In the genomic region with DNA sequence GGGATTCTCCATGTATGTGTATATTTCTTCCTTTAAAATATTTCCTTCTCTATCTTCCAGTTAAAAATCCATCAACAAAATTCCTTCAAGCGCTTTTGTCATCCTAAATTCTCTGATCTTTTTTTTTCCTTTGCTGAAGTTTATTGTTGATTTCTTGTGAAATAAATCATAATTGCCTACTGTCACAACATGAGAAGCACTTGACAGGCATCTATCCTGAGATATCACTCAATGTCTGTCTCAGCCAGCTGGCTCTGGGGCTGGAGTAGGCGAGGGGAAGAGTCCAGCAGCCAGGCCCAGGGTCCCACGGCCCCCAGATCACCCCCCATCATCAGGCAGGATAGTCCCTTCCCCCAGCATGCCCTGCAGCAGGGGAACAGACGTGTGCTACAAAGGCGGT, we compare ENCODE assay signal across 16 cellular contexts.
DNase-seq lines count a peak whose midpoint lies in the region; ATAC-seq and TF ChIP-seq lines count a peak whose summit lies in the region.
"Had no signal": no experiment of that assay in that cellular context is flagged by ENCODE, and none has a peak within 500 bp of the region (broad histone marks: within the 10 kb centered on the region; RNA-seq: fewer than 3 reads in every experiment).

No MANE protein-coding gene starts in this region.

- H3K9me3 ChIP-seq in neural cell (ENCODE audit: low read length) (no peaks in the 10 kb centered on the region), upper lobe of right lung (no peaks in the 10 kb centered on the region)
- H3K9me3 ChIP-seq: A549; BLaER1 treated with 17β-estradiol and CSF1 and Interleukin-3, amounts not matched to agents 10 nM and 100 nM; Caco-2 had no signal

- H3K27me3 ChIP-seq in neural cell (ENCODE audit: insufficient read depth, low read depth, low read length) (peaks cover 6% of the 10 kb centered on the region), upper lobe of right lung (no peaks in the 10 kb centered on the region)
- H3K27me3 ChIP-seq: BLaER1 treated with 17β-estradiol and CSF1 and Interleukin-3, amounts not matched to agents 10 nM and 100 nM had no signal

- no peaks in the 10 kb centered on the region for H3F3A ChIP-seq in neural cell (ENCODE audit: insufficient read depth, low read length, poor library complexity, severe bottlenecking)

- H3K36me3 ChIP-seq in neural cell (ENCODE audit: insufficient read depth, low read length) (no peaks in the 10 kb centered on the region), upper lobe of right lung (no peaks in the 10 kb centered on the region)
- H3K36me3 ChIP-seq: BLaER1 treated with 17β-estradiol and CSF1 and Interleukin-3, amounts not matched to agents 10 nM and 100 nM had no signal

- H3K27ac ChIP-seq in neural cell (ENCODE audit: low read length): no peak overlapping the region
- H3K27ac ChIP-seq in upper lobe of right lung: no peak overlapping the region
- H3K27ac ChIP-seq: 22Rv1; A549; BLaER1 treated with 17β-estradiol and CSF1 and Interleukin-3, amounts not matched to agents 10 nM and 100 nM; C4-2B had no signal

- TF ChIP-seq RAD21 in neural cell (conservative IDR thresholded peaks at IDR 0.05): no peak

- ATAC-seq in upper lobe of right lung (no peak), GM19023 (IDR thresholded peaks at IDR 0.05; ENCODE audit: unreplicated experiment) (no peak)
- ATAC-seq: A549; CD8-positive, alpha-beta T cell had no signal

- no peaks in the 10 kb centered on the region for H4K20me1 ChIP-seq in neural cell (ENCODE audit: insufficient read depth)

- CTCF ChIA-PET in HEK293T (lab: Yijun Ruan, JAX): interaction anchor here (0.6 kb wide), 1 partner anchor 19 kb away, joined by 3 read pairs; no protein-coding TSS in a partner anchor

- intact Hi-C loops in upper lobe of right lung (cut with DNase I): no loop called here

- peak; percentile 65 for TF ChIP-seq EP300 in neural cell (conservative IDR thresholded peaks at IDR 0.05; ENCODE audit: poor library complexity, severe bottlenecking)

- H3K9ac ChIP-seq in neural cell (ENCODE audit: low read length): no peak overlapping the region
- H3K9ac ChIP-seq: BLaER1 treated with 17β-estradiol and CSF1 and Interleukin-3, amounts not matched to agents 10 nM and 100 nM had no signal

- DNase-seq in HEK293T (ENCODE audit: extremely low spot score) (no peak), upper lobe of right lung (peak; percentile 8), kidney glomerular epithelial cell (lab: John Stamatoyannopoulos, UW) (no peak)
- DNase-seq: AML-193; Caco-2; Calu3; CD4-positive, alpha-beta T cell; CD8-positive, alpha-beta T cell; DMS79 treated with DMSO at 0.1 percent for 48 hours; GF-D8 had no signal

- no peak overlapping the region for H3K4me2 ChIP-seq in neural cell (ENCODE audit: low read length)
- H3K4me2 ChIP-seq: A549 had no signal

- H2AFZ ChIP-seq in neural cell (ENCODE audit: low read depth, low read length): no peak overlapping the region

- H3K4me3 ChIP-seq in neural cell (ENCODE audit: low read length) (no peak overlapping the region), upper lobe of right lung (no peak overlapping the region)
- H3K4me3 ChIP-seq: A549; BLaER1 treated with 17β-estradiol and CSF1 and Interleukin-3, amounts not matched to agents 10 nM and 100 nM had no signal

- no peaks in the 10 kb centered on the region for H3K4me1 ChIP-seq in upper lobe of right lung
- H3K4me1 ChIP-seq: A549; BLaER1 treated with 17β-estradiol and CSF1 and Interleukin-3, amounts not matched to agents 10 nM and 100 nM; Caco-2 had no signal

- TF ChIP-seq CTCF in neural cell (IDR thresholded peaks at IDR 0.05; ENCODE audit: poor library complexity, severe bottlenecking) (no peak), upper lobe of right lung (IDR thresholded peaks at IDR 0.05) (no peak)

- no peaks in the 10 kb centered on the region for H3K9me2 ChIP-seq in neural cell (ENCODE audit: insufficient read depth, low read length)

- H3K79me2 ChIP-seq in neural cell (replicated peaks; ENCODE audit: insufficient read depth, low read length): no peaks in the 10 kb centered on the region

- POLR2A ChIA-PET in HEK293T (lab: Yijun Ruan, JAX): no interaction called here

TF ChIP-seq in HEK293T, 16 proteins besides CTCF, POLR2A, EP300 and RAD21:
- TF ChIP-seq, protein P1, sequence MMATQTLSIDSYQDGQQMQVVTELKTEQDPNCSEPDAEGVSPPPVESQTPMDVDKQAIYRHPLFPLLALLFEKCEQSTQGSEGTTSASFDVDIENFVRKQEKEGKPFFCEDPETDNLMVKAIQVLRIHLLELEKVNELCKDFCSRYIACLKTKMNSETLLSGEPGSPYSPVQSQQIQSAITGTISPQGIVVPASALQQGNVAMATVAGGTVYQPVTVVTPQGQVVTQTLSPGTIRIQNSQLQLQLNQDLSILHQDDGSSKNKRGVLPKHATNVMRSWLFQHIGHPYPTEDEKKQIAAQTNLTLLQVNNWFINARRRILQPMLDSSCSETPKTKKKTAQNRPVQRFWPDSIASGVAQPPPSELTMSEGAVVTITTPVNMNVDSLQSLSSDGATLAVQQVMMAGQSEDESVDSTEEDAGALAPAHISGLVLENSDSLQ (IDR thresholded peaks at IDR 0.05): peak; percentile 58
- no peak for TF ChIP-seq FOXM1 (IDR thresholded peaks at IDR 0.05; ENCODE audit: borderline replicate concordance)
TF ChIP-seq in HEK293T: peak in this region for 1.

TF ChIP-seq in neural cell, 6 proteins besides CTCF, POLR2A, EP300 and RAD21:
- TF ChIP-seq POLR2AphosphoS5 (IDR thresholded peaks at IDR 0.05) (peak; percentile 67), EZH2 (IDR thresholded peaks at IDR 0.05; ENCODE audit: borderline replicate concordance, insufficient read depth, low read length, poor library complexity, severe bottlenecking) (no peak)
